In genomic region chr21:31349208-31349607, GRCh38 we compare ENCODE assay signal across 30 cellular contexts.
"Had no signal": no experiment of that assay in that cellular context is flagged by ENCODE, and none has a peak within 500 bp of the region (broad histone marks: within the 10 kb centered on the region; RNA-seq: fewer than 3 reads in every experiment).

No MANE protein-coding gene starts in this region.

- H3K4me1 ChIP-seq: adrenal gland, ascending aorta, parathyroid adenoma, psoas muscle, sigmoid colon had no signal

- H3K36me3 Mint-ChIP-seq: immature natural killer cell; naive B cell; stimulated activated memory B cell treated with anti-CD40 and anti-IgM and Interleukin-4, amounts not matched to agents 10 μg/mL and 1 μg/mL and 100 μg/mL, for 72 hours had no signal

- H3K4me3 ChIP-seq: adrenal gland, ascending aorta, psoas muscle, sigmoid colon, upper lobe of right lung had no signal

- H3K4me3 Mint-ChIP-seq: activated naive CD8-positive, alpha-beta T cell treated with anti-CD3 and anti-CD28 coated beads for 36 hours; activated T-cell treated with anti-CD3 and anti-CD28 coated beads, Interleukin-2, amount 50 U/mL, for 24 hours; activated T-helper 17 cell treated with anti-CD3 and anti-CD28 coated beads, Interleukin-2, amount 50 U/mL, for 72 hours; immature natural killer cell; mesothelial cell of epicardium; naive B cell; stimulated activated memory B cell treated with anti-CD40 and anti-IgM and Interleukin-4, amounts not matched to agents 10 μg/mL and 1 μg/mL and 100 μg/mL, for 72 hours; stimulated activated naive CD8-positive, alpha-beta T cell treated with anti-CD3 and anti-CD28 coated beads, Interleukin-15, amount 100 ng/mL, for 72 hours had no signal

- ATAC-seq: activated T-helper 17 cell treated with anti-CD3 and anti-CD28 coated beads, Interleukin-2, amount 50 U/mL, for 72 hours; esophagus mucosa; psoas muscle; stimulated activated memory B cell treated with anti-CD40 and anti-IgM and Interleukin-4, amounts not matched to agents 10 μg/mL and 1 μg/mL and 100 μg/mL, for 72 hours; stimulated activated naive CD8-positive, alpha-beta T cell treated with anti-CD3 and anti-CD28 coated beads, Interleukin-15, amount 100 ng/mL, for 72 hours; upper lobe of right lung had no signal

- H3K9me3 ChIP-seq: adrenal gland, ascending aorta, psoas muscle, sigmoid colon, upper lobe of right lung had no signal

- H3K27me3 ChIP-seq: adrenal gland, ascending aorta, brain microvascular endothelial cell, upper lobe of right lung had no signal

- H3K9ac ChIP-seq: parathyroid adenoma had no signal

- H3K27ac ChIP-seq: adrenal gland, ascending aorta, brain microvascular endothelial cell, parathyroid adenoma, psoas muscle, sigmoid colon, upper lobe of right lung, VCaP had no signal

- H3K27me3 Mint-ChIP-seq: activated T-cell treated with anti-CD3 and anti-CD28 coated beads, Interleukin-2, amount 50 U/mL, for 24 hours; activated T-helper 17 cell treated with anti-CD3 and anti-CD28 coated beads, Interleukin-2, amount 50 U/mL, for 72 hours; stimulated activated naive CD8-positive, alpha-beta T cell treated with anti-CD3 and anti-CD28 coated beads, Interleukin-15, amount 100 ng/mL, for 72 hours had no signal

- H3K27ac Mint-ChIP-seq: activated naive CD8-positive, alpha-beta T cell treated with anti-CD3 and anti-CD28 coated beads for 36 hours; activated T-cell treated with anti-CD3 and anti-CD28 coated beads, Interleukin-2, amount 50 U/mL, for 24 hours; activated T-helper 17 cell treated with anti-CD3 and anti-CD28 coated beads, Interleukin-2, amount 50 U/mL, for 72 hours; immature natural killer cell; mesothelial cell of epicardium; naive B cell; stimulated activated memory B cell treated with anti-CD40 and anti-IgM and Interleukin-4, amounts not matched to agents 10 μg/mL and 1 μg/mL and 100 μg/mL, for 72 hours had no signal

- H3K9me3 Mint-ChIP-seq: activated T-helper 17 cell treated with anti-CD3 and anti-CD28 coated beads, Interleukin-2, amount 50 U/mL, for 72 hours; stimulated activated memory B cell treated with anti-CD40 and anti-IgM and Interleukin-4, amounts not matched to agents 10 μg/mL and 1 μg/mL and 100 μg/mL, for 72 hours had no signal

- DNase-seq: activated CD4-positive, alpha-beta T cell treated with anti-CD3 and anti-CD28 coated beads for 4 hours; activated CD4-positive, alpha-beta T cell treated with anti-CD3 and anti-CD28 coated beads, Interleukin-2, amount 50 U/mL, for 48 hours; activated CD8-positive, alpha-beta memory T cell treated with anti-CD3 and anti-CD28 coated beads, Interleukin-2, amount 50 U/mL, for 48 hours; activated gamma-delta T cell treated with Interleukin-2 at 50 U/mL for 16 hours; activated naive CD8-positive, alpha-beta T cell treated with anti-CD3 and anti-CD28 coated beads for 36 hours; activated T-cell treated with anti-CD3 and anti-CD28 coated beads, Interleukin-2, amount 50 U/mL, for 24 hours; adrenal gland; brain microvascular endothelial cell; caudate nucleus; foreskin fibroblast; head of caudate nucleus; hippocampal formation; immature natural killer cell; naive B cell; nucleus accumbens; psoas muscle; sigmoid colon; small intestine; stimulated activated CD4-positive, alpha-beta T cell treated with anti-CD3 and anti-CD28 coated beads, Interleukin-4, amount 100 ng/mL, for 4 hours; stimulated activated CD8-positive, alpha-beta memory T cell treated with anti-CD3 and anti-CD28 coated beads, Interleukin-4, amount 100 ng/mL, for 48 hours; stimulated activated naive CD8-positive, alpha-beta T cell treated with anti-CD3 and anti-CD28 coated beads, Interleukin-15, amount 100 ng/mL, for 72 hours; T-helper 2 cell; upper lobe of right lung had no signal

- H3K36me3 ChIP-seq: adrenal gland, ascending aorta, brain microvascular endothelial cell, sigmoid colon, upper lobe of right lung had no signal
